ENCODE assay signal across 15 cellular contexts in genomic region chr7:137948845-137949330, GRCh38.
"Had no signal": no experiment of that assay in that cellular context is flagged by ENCODE, and none has a peak within 500 bp of the region (broad histone marks: within the 10 kb centered on the region; RNA-seq: fewer than 3 reads in every experiment).

No MANE protein-coding gene starts in this region.

- DNase-seq: activated CD4-positive, alpha-beta T cell treated with anti-CD3 and anti-CD28 coated beads, Interleukin-2, amount 50 U/mL, for 4 hours; activated effector memory CD4-positive, alpha-beta T cell treated with anti-CD3 and anti-CD28 coated beads, Interleukin-2, amount 50 U/mL, for 16 hours; activated T-cell treated with anti-CD3 and anti-CD28 coated beads, Interleukin-2, amount 50 U/mL, for 1 hour; amygdala; effector CD4-positive, alpha-beta T cell; foreskin keratinocyte; left lung; nephron progenitor cell; ovary; stimulated activated CD4-positive, alpha-beta T cell treated with anti-CD3 and anti-CD28 coated beads, Interleukin-4, amount 100 ng/mL, for 4 hours; T-helper 17 cell had no signal

- H3K36me3 ChIP-seq: breast epithelium, left lung, ovary had no signal

- ATAC-seq: foreskin keratinocyte, left lung, T-helper 17 cell had no signal

- FAIRE-seq: endothelial cell of umbilical vein had no signal

- H3K36me3 Mint-ChIP-seq: activated naive CD8-positive, alpha-beta T cell had no signal

- H3K9me3 ChIP-seq: breast epithelium, left lung, ovary had no signal

- H3K4me3 ChIP-seq: breast epithelium, left lung, ovary had no signal

- H3K27ac Mint-ChIP-seq: activated naive CD8-positive, alpha-beta T cell; memory B cell; nephron progenitor cell had no signal

- H3K4me3 Mint-ChIP-seq: activated naive CD8-positive, alpha-beta T cell; memory B cell; nephron progenitor cell; T-helper 17 cell had no signal

- H3K27me3 Mint-ChIP-seq: activated naive CD8-positive, alpha-beta T cell; memory B cell; T-helper 17 cell had no signal

- H3K27ac ChIP-seq: foreskin keratinocyte, left lung, ovary had no signal

- H3K27me3 ChIP-seq: breast epithelium, foreskin keratinocyte, left lung, ovary had no signal

- H3K9me3 Mint-ChIP-seq: memory B cell, nephron progenitor cell had no signal

- H3K4me1 ChIP-seq: breast epithelium had no signal
